16 cellular contexts compared by ENCODE assay signal in the genomic region with DNA sequence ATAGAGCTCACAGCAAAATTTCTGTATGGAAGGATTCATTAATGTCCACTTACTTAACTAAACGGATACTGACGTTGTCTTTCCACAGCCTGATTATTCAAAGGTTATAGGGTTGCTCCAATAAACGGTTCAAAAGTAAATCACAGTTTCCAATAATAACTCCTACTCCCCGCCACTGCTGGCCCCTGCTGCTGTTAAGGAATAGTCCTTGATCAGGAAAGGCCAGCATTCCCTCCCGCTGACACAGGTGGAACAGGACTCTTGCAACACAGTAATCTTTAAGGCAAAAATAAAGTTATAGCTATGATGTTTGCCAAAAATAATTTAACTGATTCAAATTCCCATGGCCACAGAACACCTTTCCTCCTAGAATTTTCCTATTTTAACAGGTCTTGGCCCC. TPM values are rescaled to one million over a fixed set of nuclear protein-coding genes. Genes with fewer than 3 reads are reported as not detected.
A peak's percentile ranks its signal among the peaks of the same experiment; 100 is the strongest.
DNase-seq lines count a peak whose midpoint lies in the region; ATAC-seq and TF ChIP-seq lines count a peak whose summit lies in the region.
"Had no signal": no experiment of that assay in that cellular context is flagged by ENCODE, and none has a peak within 500 bp of the region (broad histone marks: within the 10 kb centered on the region; RNA-seq: fewer than 3 reads in every experiment).

No MANE protein-coding gene starts in this region.

- H3K9me3 ChIP-seq in HUES48 (ENCODE audit: control insufficient read depth, insufficient read depth, low read length) (no peaks in the 10 kb centered on the region), mammary epithelial cell (replicated peaks; ENCODE audit: insufficient read depth, low read length) (no peaks in the 10 kb centered on the region), iPS-20b (ENCODE audit: insufficient read depth, low read depth, low read length) (no peaks in the 10 kb centered on the region), sigmoid colon (no peaks in the 10 kb centered on the region), ascending aorta (no peaks in the 10 kb centered on the region)
- H3K9me3 ChIP-seq: MG63, neutrophil had no signal

- in situ Hi-C loops in mammary epithelial cell (cut with MboI; ENCODE audit: low sequenced_read_pairs in 2 of 2): no loop called here

- H3K9ac ChIP-seq in HUES48 (ENCODE audit: low read depth, low read length) (0 out of 2 replicates have a peak overlapping the region, but pooled peaks have one; percentile 34), mammary epithelial cell (ENCODE audit: insufficient read depth, low read length) (peak overlapping the region; percentile 73), iPS-20b (ENCODE audit: low read depth, low read length) (peak overlapping the region; percentile 38; the same call in 1 of the 2 replicates)

- no peaks in the 10 kb centered on the region for H3K27me3 ChIP-seq in HUES48 (ENCODE audit: control insufficient read depth, insufficient read depth, low read length)
- H3K27me3 ChIP-seq in mammary epithelial cell (ENCODE audit: insufficient read depth, low read length): no peaks in the 10 kb centered on the region
- no peaks in the 10 kb centered on the region for H3K27me3 ChIP-seq in iPS-20b (ENCODE audit: insufficient read depth, low read length)
- no peaks in the 10 kb centered on the region for H3K27me3 ChIP-seq in sigmoid colon
- H3K27me3 ChIP-seq in ascending aorta: no peaks in the 10 kb centered on the region
- H3K27me3 ChIP-seq: MG63, neutrophil had no signal

- H3K36me3 ChIP-seq in HUES48 (ENCODE audit: control insufficient read depth, insufficient read depth, low read length) (peaks cover 7% of the 10 kb centered on the region; the same call in 1 of the 2 replicates), mammary epithelial cell (ENCODE audit: insufficient read depth, low read length) (peaks cover 18% of the 10 kb centered on the region), iPS-20b (ENCODE audit: insufficient read depth, low read depth, low read length) (peaks cover 20% of the 10 kb centered on the region), sigmoid colon (no peaks in the 10 kb centered on the region), ascending aorta (no peaks in the 10 kb centered on the region)
- H3K36me3 ChIP-seq: MG63, neutrophil had no signal

- H3K4me3 ChIP-seq in HUES48 (ENCODE audit: low read depth, low read length): peak overlapping the region; percentile 42; the same call in 1 of the 2 replicates
- H3K4me3 ChIP-seq in mammary epithelial cell (replicated peaks in 1 of 3; ENCODE audit: insufficient read depth in 1 of 3, low read depth in 2 of 3, low read length in 3 of 3): no peak overlapping the region
- peak overlapping the region; percentile 64 for H3K4me3 ChIP-seq in iPS-20b (ENCODE audit: low read length)
- peak overlapping the region in 1 of 4 donors; percentile 21 for H3K4me3 ChIP-seq in sigmoid colon
- no peak overlapping the region for H3K4me3 ChIP-seq in ascending aorta
- H3K4me3 ChIP-seq: MG63 had no signal

- no peaks in the 10 kb centered on the region for H3K4me1 Mint-ChIP-seq in activated T-cell treated with anti-CD3 and anti-CD28 coated beads, Interleukin-2, amount 50 U/mL, for 24 hours (ENCODE audit: low read depth)
- H3K4me1 Mint-ChIP-seq: activated CD4-positive, alpha-beta T cell treated with anti-CD3 and anti-CD28 coated beads, Interleukin-2, amount 10 ng/mL, durations not matched to agents 7 days and 5 days; CD14-positive monocyte had no signal

- TF ChIP-seq EP300 in sigmoid colon (IDR thresholded peaks at IDR 0.05): no peak

- peak overlapping the region; percentile 63 for H3K4me2 ChIP-seq in mammary epithelial cell (ENCODE audit: insufficient read depth, low read depth, low read length)

- WGBS in mammary epithelial cell (ENCODE audit: low coverage, missing lambda C conversion rate): 8% methylated on average over 5 of the region's 5 CpGs
- 27 to 37% methylated on average over 5 of the region's 5 CpGs for WGBS in sigmoid colon, 2 donors

- CTCF ChIA-PET in mammary epithelial cell (lab: Charles Lee; ENCODE audit: low non-redundant PET): no interaction called here

- peaks cover 15% of the 10 kb centered on the region for H4K20me1 ChIP-seq in mammary epithelial cell (ENCODE audit: insufficient read depth, low read length)

- H3K27ac ChIP-seq in HUES48 (ENCODE audit: low read depth, low read length) (peak overlapping the region; percentile 50), mammary epithelial cell (ENCODE audit: insufficient read depth, low read depth, low read length) (peak overlapping the region; percentile 85), iPS-20b (ENCODE audit: low read length) (no peak overlapping the region), sigmoid colon (peak overlapping the region; percentile 34 to 76 (median 64)), ascending aorta (no peak overlapping the region)
- H3K27ac ChIP-seq: neutrophil had no signal

- DNase-seq in mammary epithelial cell (no peak), sigmoid colon (no peak), ascending aorta (ENCODE audit: low spot score in 2 of 2) (no peak)
- DNase-seq in activated T-cell treated with anti-CD3 and anti-CD28 coated beads, Interleukin-2, amount 50 U/mL, for 24 hours: no peak
- DNase-seq: activated CD4-positive, alpha-beta T cell treated with anti-CD3 and anti-CD28 coated beads, Interleukin-2, amount 10 ng/mL, durations not matched to agents 7 days and 5 days; activated T-cell treated with anti-CD3 and anti-CD28 coated beads, Interleukin-2, amount 50 U/mL, for 4 hours; DND-41; MG63; NCI-H2029; T-helper 9 cell had no signal

- H3K4me1 ChIP-seq in HUES48 (ENCODE audit: control insufficient read depth, insufficient read depth, low read length) (peaks cover 40% of the 10 kb centered on the region), mammary epithelial cell (ENCODE audit: insufficient read depth, low read length) (peaks cover 21% of the 10 kb centered on the region), iPS-20b (ENCODE audit: insufficient read depth, low read length) (peaks cover 21% of the 10 kb centered on the region), sigmoid colon (peaks cover 0 to 70% (median 43%) of the 10 kb centered on the region in 4 donors), ascending aorta (peaks cover 0 to 8% of the 10 kb centered on the region in 2 donors)

- H3K4me3 Mint-ChIP-seq in activated T-cell treated with anti-CD3 and anti-CD28 coated beads, Interleukin-2, amount 50 U/mL, for 24 hours: no peak overlapping the region
- H3K4me3 Mint-ChIP-seq: activated CD4-positive, alpha-beta T cell treated with anti-CD3 and anti-CD28 coated beads, Interleukin-2, amount 10 ng/mL, durations not matched to agents 7 days and 5 days; activated T-cell treated with anti-CD3 and anti-CD28 coated beads, Interleukin-2, amount 50 U/mL, for 4 hours; CD14-positive monocyte had no signal

- no peak for TF ChIP-seq POLR2A in sigmoid colon (IDR thresholded peaks at IDR 0.05)

- peaks cover 93% of the 10 kb centered on the region for H3K79me2 ChIP-seq in mammary epithelial cell (ENCODE audit: insufficient read depth, low read length)

- H3K9me3 Mint-ChIP-seq in activated T-cell treated with anti-CD3 and anti-CD28 coated beads, Interleukin-2, amount 50 U/mL, for 24 hours: no peaks in the 10 kb centered on the region
- H3K9me3 Mint-ChIP-seq: activated CD4-positive, alpha-beta T cell treated with anti-CD3 and anti-CD28 coated beads, Interleukin-2, amount 10 ng/mL, durations not matched to agents 7 days and 5 days; activated T-cell treated with anti-CD3 and anti-CD28 coated beads, Interleukin-2, amount 50 U/mL, for 4 hours had no signal

- no peak for ATAC-seq in GM21576 (IDR thresholded peaks at IDR 0.05; ENCODE audit: unreplicated experiment)
- ATAC-seq in GM21619 (IDR thresholded peaks at IDR 0.05; ENCODE audit: unreplicated experiment): no peak
- ATAC-seq: activated T-cell treated with anti-CD3 and anti-CD28 coated beads, Interleukin-2, amount 50 U/mL, for 4 hours had no signal

- H3K36me3 Mint-ChIP-seq in activated T-cell treated with anti-CD3 and anti-CD28 coated beads, Interleukin-2, amount 50 U/mL, for 24 hours (ENCODE audit: low read depth): no peaks in the 10 kb centered on the region
- H3K36me3 Mint-ChIP-seq: CD14-positive monocyte had no signal

- no peak overlapping the region for H3K27ac Mint-ChIP-seq in activated T-cell treated with anti-CD3 and anti-CD28 coated beads, Interleukin-2, amount 50 U/mL, for 24 hours
- H3K27ac Mint-ChIP-seq: activated CD4-positive, alpha-beta T cell treated with anti-CD3 and anti-CD28 coated beads, Interleukin-2, amount 10 ng/mL, durations not matched to agents 7 days and 5 days; CD14-positive monocyte had no signal

- TF ChIP-seq CTCF in mammary epithelial cell (conservative IDR thresholded peaks at IDR 0.05 in 1 of 2, IDR thresholded peaks at IDR 0.05 in 1 of 2; ENCODE audit: extremely low read depth in 1 of 2, insufficient read depth in 1 of 2, low read depth in 1 of 2, low read length in 2 of 2) (no peak), sigmoid colon (IDR thresholded peaks at IDR 0.05) (peak in 1 of 4 experiments; percentile 2), ascending aorta (IDR thresholded peaks at IDR 0.05) (no peak)

- dilution Hi-C loops in mammary epithelial cell (cut with HindIII; ENCODE audit: low sequenced_read_pairs): no loop called here

- H3K27me3 Mint-ChIP-seq in activated T-cell treated with anti-CD3 and anti-CD28 coated beads, Interleukin-2, amount 50 U/mL, for 24 hours: peaks cover 5% of the 10 kb centered on the region
- H3K27me3 Mint-ChIP-seq: activated CD4-positive, alpha-beta T cell treated with anti-CD3 and anti-CD28 coated beads, Interleukin-2, amount 10 ng/mL, durations not matched to agents 7 days and 5 days had no signal

- no peak overlapping the region for H2AFZ ChIP-seq in mammary epithelial cell (ENCODE audit: low read depth, low read length)

- BruUV-seq in mammary epithelial cell (replicated peaks; lab: Mats Ljungman, UMichigan): no TSS peak

- intact Hi-C loops in mammary epithelial cell (cut with micrococcal nuclease): loop anchor here (1.0 kb wide), 1 partner anchor 56 kb away; no protein-coding TSS in a partner anchor
- intact Hi-C loops in sigmoid colon (cut with DNase I): loop anchor here (2.0 to 10.0 kb wide), 2 partner anchors 53 to 175 kb away; a partner anchor contains a TSS
- intact Hi-C loops in ascending aorta (cut with DNase I): loop anchor here (1.0 to 10.0 kb wide), 3 partner anchors 54 to 1665 kb away; a partner anchor contains a TSS

RNA-seq across cellular contexts. Expression of a gene that starts 53.9 kb away (rescaled TPM):
- total RNA-seq in mammary epithelial cell (1,000 to 10,000 TPM in 1 of 2 donors, 100 to 1,000 TPM in 1; 773 to 1,267 TPM), sigmoid colon (100 to 1,000 TPM in 3 of 4 donors, 10 to 100 TPM in 1; 93.1 to 146 (median 125) TPM), ascending aorta (52.9 TPM)
- polyA plus RNA-seq in mammary epithelial cell (307 TPM), sigmoid colon (10 to 100 TPM; 12.6 to 72.3 (median 15.0) TPM)
- polyA minus RNA-seq in mammary epithelial cell: 1,946 TPM
- polyA plus RNA-seq: CD14-positive monocyte had no signal

Comparison
In these comparisons a context has a peak if more than half of its experiments do, and no peak if none do; other contexts are left out.
1. H3K27ac ChIP-seq: peak in HUES48 (single experiment), mammary epithelial cell (single experiment) and sigmoid colon (4 of 4); none in iPS-20b (single experiment) and ascending aorta (0 of 2).
2. H3K4me3 ChIP-seq: peak in HUES48 (single experiment) and iPS-20b (single experiment); none in mammary epithelial cell (0 of 3) and ascending aorta (0 of 2).
3. RNA of a gene that starts 53.9 kb away (total RNA-seq): 773 to 1,267 TPM in mammary epithelial cell; 93.1 to 146 TPM in sigmoid colon and 52.9 TPM in ascending aorta (single experiment); every median in the first group is over 4 times any median in the second.
4. Peak in every context shown above with its lines, with median percentiles within 50 percentile points of each other: H3K9ac ChIP-seq.